In the genomic region with DNA sequence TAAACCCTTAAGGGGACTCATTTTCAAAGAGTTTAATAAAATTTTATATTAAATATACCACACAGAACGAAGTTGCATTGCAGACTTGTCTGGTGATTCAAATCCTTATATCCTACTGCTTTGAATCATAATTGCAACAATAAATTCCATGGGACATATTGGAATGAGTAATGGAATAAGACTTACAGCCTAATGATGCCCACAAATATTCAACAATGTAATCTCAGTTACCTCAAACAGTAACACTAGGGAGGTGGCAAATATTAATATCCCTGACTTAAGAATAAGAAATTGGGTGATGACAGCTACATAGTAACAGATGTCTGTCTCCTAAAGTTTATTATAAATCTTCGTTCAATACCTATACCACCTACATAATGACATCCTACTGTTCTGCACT, we compare ENCODE assay signal across 27 cellular contexts. TPM values are rescaled to one million over a fixed set of nuclear protein-coding genes. Genes with fewer than 3 reads are reported as not detected.
DNase-seq lines count a peak whose midpoint lies in the region; ATAC-seq and TF ChIP-seq lines count a peak whose summit lies in the region.
"Had no signal": no experiment of that assay in that cellular context is flagged by ENCODE, and none has a peak within 500 bp of the region (broad histone marks: within the 10 kb centered on the region; RNA-seq: fewer than 3 reads in every experiment).

No MANE protein-coding gene starts in this region.

- no peak overlapping the region for H3K4me3 Mint-ChIP-seq in activated naive CD4-positive, alpha-beta T cell treated with anti-CD3 and anti-CD28 coated beads, Interleukin-2, amount 10 ng/mL, durations not matched to agents 7 days and 5 days
- H3K4me3 Mint-ChIP-seq: activated naive CD4-positive, alpha-beta T cell treated with anti-CD3 and anti-CD28 coated beads, Interleukin-2, amount 50 U/mL, for 24 hours; CD14-positive monocyte; nephron; stimulated activated naive CD8-positive, alpha-beta T cell treated with anti-CD3 and anti-CD28 coated beads, Interleukin-15, Interleukin-2, amounts not matched to agents 100 ng/mL and 50 ng/mL, for 24 hours had no signal

- H3K27ac ChIP-seq in RWPE1 (no peak overlapping the region), body of pancreas (no peak overlapping the region)
- H3K27ac ChIP-seq: dorsolateral prefrontal cortex, pancreas, SK-N-MC, thyroid gland, WERI-Rb-1 had no signal

- POLR2A ChIA-PET in RWPE1 (lab: Yijun Ruan, JAX; ENCODE audit: low non-redundant PET), result no interaction called here

- H3K36me3 Mint-ChIP-seq in activated naive CD4-positive, alpha-beta T cell treated with anti-CD3 and anti-CD28 coated beads, Interleukin-2, amount 10 ng/mL, durations not matched to agents 7 days and 5 days, result no peaks in the 10 kb centered on the region
- H3K36me3 Mint-ChIP-seq: activated naive CD4-positive, alpha-beta T cell treated with anti-CD3 and anti-CD28 coated beads, Interleukin-2, amount 50 U/mL, for 24 hours; CD14-positive monocyte had no signal

- H3K27me3 ChIP-seq in body of pancreas, result no peaks in the 10 kb centered on the region
- H3K27me3 ChIP-seq: dorsolateral prefrontal cortex, pancreas, thyroid gland had no signal

- H3K4me1 ChIP-seq in body of pancreas, result no peaks in the 10 kb centered on the region
- H3K4me1 ChIP-seq: thyroid gland had no signal

- H3K36me3 ChIP-seq in body of pancreas (replicated peaks in 1 of 2; ENCODE audit: insufficient read depth in 1 of 2, low read depth in 2 of 2), result no peaks in the 10 kb centered on the region
- H3K36me3 ChIP-seq: pancreas, thyroid gland, WERI-Rb-1 had no signal

- no peaks in the 10 kb centered on the region for H3K4me1 Mint-ChIP-seq in activated naive CD4-positive, alpha-beta T cell treated with anti-CD3 and anti-CD28 coated beads, Interleukin-2, amount 10 ng/mL, durations not matched to agents 7 days and 5 days
- H3K4me1 Mint-ChIP-seq: activated naive CD4-positive, alpha-beta T cell treated with anti-CD3 and anti-CD28 coated beads, Interleukin-2, amount 50 U/mL, for 24 hours; CD14-positive monocyte had no signal

- TF ChIP-seq POLR2A in body of pancreas (IDR thresholded peaks at IDR 0.05), result no peak

- H3K27me3 Mint-ChIP-seq in activated naive CD4-positive, alpha-beta T cell treated with anti-CD3 and anti-CD28 coated beads, Interleukin-2, amount 10 ng/mL, durations not matched to agents 7 days and 5 days, result no peaks in the 10 kb centered on the region
- H3K27me3 Mint-ChIP-seq: activated naive CD4-positive, alpha-beta T cell treated with anti-CD3 and anti-CD28 coated beads, Interleukin-2, amount 50 U/mL, for 24 hours; stimulated activated naive CD8-positive, alpha-beta T cell treated with anti-CD3 and anti-CD28 coated beads, Interleukin-15, Interleukin-2, amounts not matched to agents 100 ng/mL and 50 ng/mL, for 24 hours had no signal

- CTCF ChIA-PET in RWPE1 (lab: Yijun Ruan, JAX), result no interaction called here
- CTCF ChIA-PET in activated naive CD4-positive, alpha-beta T cell treated with anti-CD3 and anti-CD28 coated beads, Interleukin-2, amount 10 ng/mL, durations not matched to agents 7 days and 5 days (lab: Charles Lee), result no interaction called here

- no peaks in the 10 kb centered on the region for H3K9me3 ChIP-seq in body of pancreas
- H3K9me3 ChIP-seq: pancreas, thyroid gland had no signal

- intact Hi-C loops in body of pancreas (cut with DNase I), result no loop called here

- TF ChIP-seq CTCF in RWPE1 (conservative IDR thresholded peaks at IDR 0.05; ENCODE audit: low read depth) (no peak), body of pancreas (IDR thresholded peaks at IDR 0.05) (no peak)

- H3K27ac Mint-ChIP-seq in activated naive CD4-positive, alpha-beta T cell treated with anti-CD3 and anti-CD28 coated beads, Interleukin-2, amount 10 ng/mL, durations not matched to agents 7 days and 5 days, result no peak overlapping the region
- H3K27ac Mint-ChIP-seq: activated naive CD4-positive, alpha-beta T cell treated with anti-CD3 and anti-CD28 coated beads, Interleukin-2, amount 50 U/mL, for 24 hours; CD14-positive monocyte; stimulated activated naive CD8-positive, alpha-beta T cell treated with anti-CD3 and anti-CD28 coated beads, Interleukin-15, Interleukin-2, amounts not matched to agents 100 ng/mL and 50 ng/mL, for 24 hours had no signal

- H3K4me3 ChIP-seq in body of pancreas, result no peak overlapping the region
- H3K4me3 ChIP-seq: dorsolateral prefrontal cortex, pancreas, SK-N-MC, thyroid gland had no signal

- DNase-seq in ELR (ENCODE audit: low read depth) (peak; percentile 71), RWPE1 (ENCODE audit: low spot score) (peak; percentile 7), fibroblast of gingiva (ENCODE audit: low read depth) (peak; percentile 34), non-pigmented ciliary epithelial cell (ENCODE audit: low read depth) (peak; percentile 20), body of pancreas (no peak)
- DNase-seq in activated naive CD4-positive, alpha-beta T cell treated with anti-CD3 and anti-CD28 coated beads, Interleukin-2, amount 10 ng/mL, durations not matched to agents 7 days and 5 days, result no peak
- DNase-seq: activated CD4-positive, alpha-beta T cell treated with anti-CD3 and anti-CD28 coated beads, Interleukin-2, amount 50 U/mL, for 4 hours; anterior cingulate cortex; central memory CD4-positive, alpha-beta T cell; dorsolateral prefrontal cortex; KG1; MV-4-11; NCI-H1694; NCI-H526 treated with DMSO at 0.1 percent for 48 hours; pancreas; T-helper 9 cell; thyroid gland; WERI-Rb-1 had no signal

- 75 to 79% methylated on average over 2 of the region's 2 CpGs for WGBS in body of pancreas, 2 donors

- ATAC-seq in body of pancreas (no peak), GM18870 (IDR thresholded peaks at IDR 0.05; ENCODE audit: unreplicated experiment) (no peak), GM18520 (IDR thresholded peaks at IDR 0.05; ENCODE audit: unreplicated experiment) (no peak)
- ATAC-seq: pancreas, sciatic nerve had no signal

- peaks cover 1% of the 10 kb centered on the region for H3K9me3 Mint-ChIP-seq in activated naive CD4-positive, alpha-beta T cell treated with anti-CD3 and anti-CD28 coated beads, Interleukin-2, amount 10 ng/mL, durations not matched to agents 7 days and 5 days
- H3K9me3 Mint-ChIP-seq: CD14-positive monocyte, nephron had no signal

RNA-seq across cellular contexts. Expression of gene BMP5, which starts 52.6 kb away (rescaled TPM):
- total RNA-seq in body of pancreas, result 1 to 10 TPM in 1 of 2 donors, under 1 TPM in 1; 0.99 to 1.6 TPM
- total RNA-seq: HT1080 had no signal

Comparison
In these comparisons a context has a peak if more than half of its experiments do, and no peak if none do; other contexts are left out.
1. DNase-seq: peak in ELR (single experiment), RWPE1 (single experiment), fibroblast of gingiva (single experiment) and non-pigmented ciliary epithelial cell (single experiment); none in body of pancreas (0 of 4) and activated naive CD4-positive, alpha-beta T cell treated with anti-CD3 and anti-CD28 coated beads, Interleukin-2, amount 10 ng/mL, durations not matched to agents 7 days and 5 days (single experiment).